In genomic region chr12:92927055-92927435, GRCh38 we compare ENCODE assay signal across 8 cellular contexts. TPM values are rescaled to one million over a fixed set of nuclear protein-coding genes. Genes with fewer than 3 reads are reported as not detected.
A peak's percentile ranks its signal among the peaks of the same experiment; 100 is the strongest.
DNase-seq lines count a peak whose midpoint lies in the region; ATAC-seq, FAIRE-seq and TF ChIP-seq lines count a peak whose summit lies in the region.

No MANE protein-coding gene starts in this region.

- H3K4me1 ChIP-seq in astrocyte (ENCODE audit: insufficient read depth, low read length) = peaks cover 12% of the 10 kb centered on the region

- H3K9ac ChIP-seq in astrocyte (ENCODE audit: low read length) = peak overlapping the region; percentile 93

- peak; percentile 18 for ATAC-seq in GM18907 (IDR thresholded peaks at IDR 0.05; ENCODE audit: unreplicated experiment)
- peak; percentile 42 for ATAC-seq in stimulated activated effector memory CD8-positive, alpha-beta T cell treated with anti-CD3 and anti-CD28 coated beads, Interleukin-12 subunit alpha, Interleukin-12 subunit beta, amount 100 ng/mL, for 72 hours

- H3K4me3 ChIP-seq in AG10803 (ENCODE audit: low read length) = peak overlapping the region; percentile 79
- peak overlapping the region; percentile 76 for H3K4me3 ChIP-seq in astrocyte (ENCODE audit: insufficient read depth, low read depth, low read length)

- H3K27ac Mint-ChIP-seq in astrocyte (ENCODE audit: unreplicated experiment) = peak overlapping the region; percentile 88
- peak overlapping the region; percentile 92 for H3K27ac Mint-ChIP-seq in stimulated activated effector memory CD8-positive, alpha-beta T cell treated with anti-CD3 and anti-CD28 coated beads, Interleukin-12 subunit alpha, Interleukin-12 subunit beta, amount 100 ng/mL, for 72 hours

- peak overlapping the region; percentile 84 for H3K4me2 ChIP-seq in astrocyte (ENCODE audit: low read length)

- H3K9me3 ChIP-seq in astrocyte (ENCODE audit: insufficient read depth, low read depth, low read length) = no peaks in the 10 kb centered on the region

- peak overlapping the region; percentile 82 for H3K4me3 Mint-ChIP-seq in astrocyte (ENCODE audit: unreplicated experiment)
- peak overlapping the region; percentile 76 for H3K4me3 Mint-ChIP-seq in stimulated activated effector memory CD8-positive, alpha-beta T cell treated with anti-CD3 and anti-CD28 coated beads, Interleukin-12 subunit alpha, Interleukin-12 subunit beta, amount 100 ng/mL, for 72 hours

- no peaks in the 10 kb centered on the region for H3K27me3 Mint-ChIP-seq in astrocyte (ENCODE audit: low read depth, unreplicated experiment)

- H3K27me3 ChIP-seq in astrocyte (ENCODE audit: insufficient read depth, low read length) = no peaks in the 10 kb centered on the region

- no peaks in the 10 kb centered on the region for H3K9me3 Mint-ChIP-seq in astrocyte (ENCODE audit: unreplicated experiment)
- H3K9me3 Mint-ChIP-seq in stimulated activated effector memory CD8-positive, alpha-beta T cell treated with anti-CD3 and anti-CD28 coated beads, Interleukin-12 subunit alpha, Interleukin-12 subunit beta, amount 100 ng/mL, for 72 hours = no peaks in the 10 kb centered on the region

- peak; percentile 42 for TF ChIP-seq CTCF in AG10803 (conservative IDR thresholded peaks at IDR 0.05; ENCODE audit: low read length)
- peak; percentile 30 for TF ChIP-seq CTCF in astrocyte (IDR thresholded peaks at IDR 0.05; ENCODE audit: insufficient read depth, low read depth, low read length)

- H2AFZ ChIP-seq in astrocyte (ENCODE audit: low read depth, low read length) = no peak overlapping the region

- no peaks in the 10 kb centered on the region for H3K36me3 Mint-ChIP-seq in astrocyte (ENCODE audit: low read depth, unreplicated experiment)
- H3K36me3 Mint-ChIP-seq in stimulated activated effector memory CD8-positive, alpha-beta T cell treated with anti-CD3 and anti-CD28 coated beads, Interleukin-12 subunit alpha, Interleukin-12 subunit beta, amount 100 ng/mL, for 72 hours = peaks cover 23% of the 10 kb centered on the region

- H3K27ac ChIP-seq in astrocyte (ENCODE audit: low read depth, low read length) = peak overlapping the region; percentile 90

- H3K36me3 ChIP-seq in astrocyte (ENCODE audit: insufficient read depth, low read length) = no peaks in the 10 kb centered on the region

- DNase-seq in AG10803 (ENCODE audit: low read depth) (peak; percentile 69), RPMI7951 (ENCODE audit: low read depth) (peak; percentile 79), astrocyte (ENCODE audit: low read depth) (no peak), medulla oblongata (ENCODE audit: extremely low spot score) (peak; percentile 54), KG1 (lab: John Stamatoyannopoulos, UW) (no peak), cerebellum (ENCODE audit: low spot score) (no peak)
- DNase-seq in stimulated activated effector memory CD8-positive, alpha-beta T cell treated with anti-CD3 and anti-CD28 coated beads, Interleukin-12 subunit alpha, Interleukin-12 subunit beta, amount 100 ng/mL, for 72 hours (ENCODE audit: low spot score in 2 of 2) = peak; percentile 6 to 61

- peaks cover 38% of the 10 kb centered on the region for H4K20me1 ChIP-seq in astrocyte (ENCODE audit: insufficient read depth, low read length)

- peaks cover 58% of the 10 kb centered on the region for H3K79me2 ChIP-seq in astrocyte (ENCODE audit: insufficient read depth, low read length)

- H3K4me1 Mint-ChIP-seq in astrocyte (ENCODE audit: low read depth, unreplicated experiment) = peaks cover 19% of the 10 kb centered on the region
- peaks cover 45% of the 10 kb centered on the region for H3K4me1 Mint-ChIP-seq in stimulated activated effector memory CD8-positive, alpha-beta T cell treated with anti-CD3 and anti-CD28 coated beads, Interleukin-12 subunit alpha, Interleukin-12 subunit beta, amount 100 ng/mL, for 72 hours

- FAIRE-seq in astrocyte (lab: Jason Lieb, UNC) = peak; percentile 13

RNA-seq across cellular contexts. Expression of gene EEA1, which starts 2.0 kb away (rescaled TPM):
- 9.0 and 13.5 TPM in 2 replicates for total RNA-seq in RPMI7951 (2014; rRNA removed; shearing (Covaris generic))
- total RNA-seq in astrocyte = 27.5 and 36.5 TPM in 2 replicates
- total RNA-seq in cerebellum = 18.1 TPM

Comparison
In these comparisons a context has a peak if more than half of its experiments do, and no peak if none do; other contexts are left out.
1. DNase-seq: peak in AG10803 (single experiment), RPMI7951 (single experiment), medulla oblongata (single experiment) and stimulated activated effector memory CD8-positive, alpha-beta T cell treated with anti-CD3 and anti-CD28 coated beads, Interleukin-12 subunit alpha, Interleukin-12 subunit beta, amount 100 ng/mL, for 72 hours (2 of 2); none in astrocyte (single experiment), KG1 (single experiment) and cerebellum (single experiment).